In the genomic region with DNA sequence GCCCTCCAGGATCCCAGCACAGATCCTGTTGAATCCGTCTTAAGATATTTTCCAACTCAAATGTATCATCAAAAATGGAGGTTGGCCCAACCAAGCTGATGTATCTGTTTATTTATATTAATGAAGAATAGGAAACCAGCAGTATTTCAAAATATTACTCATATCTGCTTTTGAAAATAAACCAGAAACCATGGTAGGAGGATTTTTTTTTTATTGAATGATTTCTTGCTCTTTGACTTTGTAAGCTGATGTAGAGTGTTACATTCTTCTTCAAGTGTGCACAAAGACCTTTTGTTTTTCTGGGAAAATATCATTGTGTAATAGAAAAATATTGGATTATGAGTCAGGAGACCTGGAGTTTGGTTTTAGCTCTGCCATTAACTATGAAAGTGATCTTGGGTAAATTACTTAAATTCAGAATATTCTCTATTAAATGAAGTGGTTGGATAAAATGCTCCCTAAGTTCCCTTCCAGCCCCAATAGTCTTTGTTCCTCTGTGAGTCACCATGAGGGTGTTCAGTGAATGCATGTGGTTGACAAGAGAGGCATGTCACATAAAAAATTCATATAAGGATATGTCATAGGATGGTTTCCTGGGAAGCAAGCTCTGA, we compare ENCODE assay signal across 14 cellular contexts.
DNase-seq lines count a peak whose midpoint lies in the region; ATAC-seq and TF ChIP-seq lines count a peak whose summit lies in the region.
"Had no signal": no experiment of that assay in that cellular context is flagged by ENCODE, and none has a peak within 500 bp of the region (broad histone marks: within the 10 kb centered on the region; RNA-seq: fewer than 3 reads in every experiment).

No MANE protein-coding gene starts in this region.

- H3K36me3 ChIP-seq in skeletal muscle satellite cell (ENCODE audit: insufficient read depth, low read length): no peaks in the 10 kb centered on the region
- no peaks in the 10 kb centered on the region for H3K36me3 ChIP-seq in transverse colon
- H3K36me3 ChIP-seq: tibial nerve had no signal

- H3K27me3 ChIP-seq in skeletal muscle satellite cell (ENCODE audit: control insufficient read depth, insufficient read depth, low read length) (no peaks in the 10 kb centered on the region), transverse colon (no peaks in the 10 kb centered on the region)
- H3K27me3 ChIP-seq: tibial nerve had no signal

- H3K4me3 ChIP-seq in fibroblast of pulmonary artery (replicated peaks; ENCODE audit: low read depth, low read length) (no peak overlapping the region), skeletal muscle satellite cell (ENCODE audit: low read length) (peak overlapping the region; percentile 39), transverse colon (no peak overlapping the region)
- H3K4me3 ChIP-seq: tibial nerve had no signal

- ATAC-seq in SK-N-SH treated with all-trans-retinoic acid at 6 μM for 48 hours (peak; percentile 44; the same call in 2 of the 3 replicates), HG03108 (IDR thresholded peaks at IDR 0.05; ENCODE audit: unreplicated experiment) (no peak), HG02623 (IDR thresholded peaks at IDR 0.05; ENCODE audit: unreplicated experiment) (no peak)
- ATAC-seq: esophagus mucosa; naive thymus-derived CD4-positive, alpha-beta T cell had no signal

- DNase-seq in GM04504 (ENCODE audit: low read depth) (peak; percentile 25), fibroblast of pulmonary artery (ENCODE audit: low read depth) (peak; percentile 80), transverse colon (no peak), NCI-H2081 treated with DMSO at 0.1 percent for 48 hours (lab: John Stamatoyannopoulos, UW) (no peak)
- DNase-seq: GOT3; islet precursor cell; naive thymus-derived CD4-positive, alpha-beta T cell; NCI-H1105 treated with DMSO at 0.1 percent for 48 hours had no signal

- peak overlapping the region; percentile 65 for H3K9ac ChIP-seq in skeletal muscle satellite cell (ENCODE audit: low read depth, low read length)

- TF ChIP-seq CTCF in fibroblast of pulmonary artery (IDR thresholded peaks at IDR 0.05; ENCODE audit: low read length, missing control alignments): no peak
- TF ChIP-seq CTCF in transverse colon (IDR thresholded peaks at IDR 0.05): no peak

- intact Hi-C loops in transverse colon (cut with DNase I; ENCODE audit: low total_unique reads): no loop called here

- no peak overlapping the region for H3K27ac ChIP-seq in transverse colon

- in situ Hi-C loops in transverse colon (cut with MboI; ENCODE audit: low pct_ligation_motif_present in 1 of 4, low pct_unique_long_range_greater_than_20kb in 1 of 4, low sequenced_read_pairs in 3 of 4): no loop called here

- 63 to 70% methylated on average over 1 of the region's 1 CpG for WGBS in transverse colon (ENCODE audit: low coverage in 1 of 2), 2 donors

- no peak for TF ChIP-seq POLR2A in transverse colon (IDR thresholded peaks at IDR 0.05)

- H3K4me1 ChIP-seq in skeletal muscle satellite cell (ENCODE audit: control insufficient read depth, insufficient read depth, low read length) (peaks cover 40% of the 10 kb centered on the region), transverse colon (no peaks in the 10 kb centered on the region)

- H3K9me3 ChIP-seq in skeletal muscle satellite cell (replicated peaks; ENCODE audit: low read length): no peaks in the 10 kb centered on the region
- no peaks in the 10 kb centered on the region for H3K9me3 ChIP-seq in transverse colon
- H3K9me3 ChIP-seq: tibial nerve had no signal

- TF ChIP-seq EP300 in transverse colon (IDR thresholded peaks at IDR 0.05; ENCODE audit: low read depth): no peak

- peak overlapping the region; percentile 71 for H3K4me2 ChIP-seq in skeletal muscle satellite cell (ENCODE audit: low read length)

TF ChIP-seq in SK-N-SH treated with all-trans-retinoic acid at 6 μM for 48 hours, 23 proteins besides CTCF, POLR2A, EP300 and RAD21:
- TF ChIP-seq ZNF70 (CRISPR knock-in tag; IDR thresholded peaks at IDR 0.05): no peak
- TF ChIP-seq, protein P1, sequence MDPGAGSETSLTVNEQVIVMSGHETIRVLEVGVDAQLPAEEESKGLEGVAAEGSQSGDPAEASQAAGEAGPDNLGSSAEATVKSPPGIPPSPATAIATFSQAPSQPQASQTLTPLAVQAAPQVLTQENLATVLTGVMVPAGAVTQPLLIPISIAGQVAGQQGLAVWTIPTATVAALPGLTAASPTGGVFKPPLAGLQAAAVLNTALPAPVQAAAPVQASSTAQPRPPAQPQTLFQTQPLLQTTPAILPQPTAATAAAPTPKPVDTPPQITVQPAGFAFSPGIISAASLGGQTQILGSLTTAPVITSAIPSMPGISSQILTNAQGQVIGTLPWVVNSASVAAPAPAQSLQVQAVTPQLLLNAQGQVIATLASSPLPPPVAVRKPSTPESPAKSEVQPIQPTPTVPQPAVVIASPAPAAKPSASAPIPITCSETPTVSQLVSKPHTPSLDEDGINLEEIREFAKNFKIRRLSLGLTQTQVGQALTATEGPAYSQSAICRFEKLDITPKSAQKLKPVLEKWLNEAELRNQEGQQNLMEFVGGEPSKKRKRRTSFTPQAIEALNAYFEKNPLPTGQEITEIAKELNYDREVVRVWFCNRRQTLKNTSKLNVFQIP (CRISPR knock-in tag; IDR thresholded peaks at IDR 0.05; ENCODE audit: borderline replicate concordance, low read depth): 0 out of 2 replicates have a peak, but pooled peaks have one; percentile 20

Comparison
In these comparisons a context has a peak if more than half of its experiments do, and no peak if none do; other contexts are left out.
1. DNase-seq: peak in GM04504 (single experiment) and fibroblast of pulmonary artery (single experiment); none in transverse colon (single experiment) and NCI-H2081 treated with DMSO at 0.1 percent for 48 hours (single experiment).